25 cellular contexts compared by ENCODE assay signal in genomic region chr7:43749383-43749940, GRCh38. TPM values are rescaled to one million over a fixed set of nuclear protein-coding genes. Genes with fewer than 3 reads are reported as not detected.
DNase-seq lines count a peak whose midpoint lies in the region; ATAC-seq, FAIRE-seq and TF ChIP-seq lines count a peak whose summit lies in the region.
"Had no signal": no experiment of that assay in that cellular context is flagged by ENCODE, and none has a peak within 500 bp of the region (broad histone marks: within the 10 kb centered on the region; RNA-seq: fewer than 3 reads in every experiment).

No MANE protein-coding gene starts in this region.

- no peak overlapping the region for H3K9ac ChIP-seq in HepG2 (ENCODE audit: insufficient read depth, low read depth, low read length)

- DNase-seq in NCI-H82 (lab: John Stamatoyannopoulos, UW) = peak; percentile 32
- DNase-seq in NCI-H82 treated with DMSO at 0.1 percent for 48 hours (lab: John Stamatoyannopoulos, UW; ENCODE audit: unreplicated experiment) = no peak
- peak; percentile 37 for DNase-seq in SK-N-DZ (ENCODE audit: low spot score)
- no peak for DNase-seq in HepG2 (ENCODE audit: low spot score)
- DNase-seq in upper lobe of right lung = no peak
- DNase-seq in activated CD4-positive, alpha-beta T cell treated with anti-CD3 and anti-CD28 coated beads for 1 hour = no peak
- no peak for DNase-seq in T1000 (lab: John Stamatoyannopoulos, UW)
- DNase-seq: CD8-positive, alpha-beta T cell; DMS 273 treated with DMSO at 0.1 percent for 48 hours; DMS79; EL; GDM1; GOT3; NCI-H1048; NCI-H1417; NCI-H1694; NCI-H2029 treated with DMSO at 0.1 percent for 48 hours; NCI-H446 treated with DMSO at 0.1 percent for 48 hours; NCI-H526 had no signal

- H3K9me3 ChIP-seq in HepG2 (ENCODE audit: low read length) = no peaks in the 10 kb centered on the region
- H3K9me3 ChIP-seq in upper lobe of right lung = no peaks in the 10 kb centered on the region

- H3K4me3 ChIP-seq in HepG2 (replicated peaks in 1 of 3; ENCODE audit: insufficient read depth in 1 of 3, low read depth in 2 of 3, low read length in 3 of 3) (peak overlapping the region; percentile 52 to 74 (median 55); a peak in 5 of 6 replicates), upper lobe of right lung (no peak overlapping the region)
- H3K4me3 ChIP-seq: GM12878 had no signal

- peak overlapping the region; percentile 34 for H2AFZ ChIP-seq in HepG2 (ENCODE audit: low read length)

- TF ChIP-seq EP300 in HepG2 (IDR thresholded peaks at IDR 0.05; ENCODE audit: low read depth in 2 of 2, low read length in 2 of 2) = no peak
- TF ChIP-seq EP300 in HepG2 (CRISPR knock-in tag; IDR thresholded peaks at IDR 0.05; ENCODE audit: borderline replicate concordance) = no peak

- TF ChIP-seq RAD21 in HepG2 (CRISPR knock-in tag; IDR thresholded peaks at IDR 0.05) = no peak

- BruUV-seq in HepG2 (replicated peaks; lab: Mats Ljungman, UMichigan) = no TSS peak

- no peak for TF ChIP-seq POLR2A in HepG2 (IDR thresholded peaks at IDR 0.05; ENCODE audit: insufficient read depth in 1 of 2, low read depth in 2 of 2, low read length in 2 of 2)

- no peaks in the 10 kb centered on the region for H3K36me3 ChIP-seq in HepG2 (replicated peaks in 1 of 2; ENCODE audit: control insufficient read depth in 1 of 2, insufficient read depth in 2 of 2, low read length in 2 of 2)
- H3K36me3 ChIP-seq in upper lobe of right lung = no peaks in the 10 kb centered on the region

- ATAC-seq in HepG2 (peak; percentile 68), upper lobe of right lung (peak; percentile 18), HG02571 (IDR thresholded peaks at IDR 0.05; ENCODE audit: unreplicated experiment) (no peak)
- ATAC-seq: CD8-positive, alpha-beta T cell had no signal

- intact Hi-C loops in HepG2 (cut with micrococcal nuclease; ENCODE audit: unreplicated experiment) (no loop called here), upper lobe of right lung (cut with DNase I) (no loop called here)

- POLR2A ChIA-PET in HepG2 (lab: Yijun Ruan, JAX) = interaction anchor here (1.2 to 1.9 kb wide), 4 partner anchors 9 to 20 kb away, joined by 4 to 15 read pairs (median 4); partner anchors contain the start of genes BLVRA and COA1

- H3K27ac ChIP-seq in HepG2 (ENCODE audit: extremely low read length, insufficient read depth, low read length) (no peak overlapping the region), upper lobe of right lung (no peak overlapping the region)
- H3K27ac ChIP-seq: 22Rv1, C4-2B had no signal

- TF ChIP-seq CTCF in HepG2 (CRISPR knock-in tag; IDR thresholded peaks at IDR 0.05) (no peak), upper lobe of right lung (IDR thresholded peaks at IDR 0.05) (no peak)

- 20% methylated on average over 1 of the region's 5 CpGs for WGBS in HepG2 (ENCODE audit: low lambda C conversion rate)

- peak overlapping the region; percentile 93 for H3K4me2 ChIP-seq in HepG2 (ENCODE audit: low read depth, low read length)

- FAIRE-seq in HepG2 (lab: Jason Lieb, UNC) = no peak
- FAIRE-seq: HTR-8/SVneo, RCC 7860 had no signal

- CTCF ChIA-PET in HepG2 (lab: Yijun Ruan, JAX; ENCODE audit: low intra/inter-chr PET ratio, low total read pairs) = no interaction called here

- H3K27me3 ChIP-seq in HepG2 (ENCODE audit: control insufficient read depth in 1 of 2, insufficient read depth in 2 of 2, low read length in 2 of 2) = no peaks in the 10 kb centered on the region
- H3K27me3 ChIP-seq in upper lobe of right lung = no peaks in the 10 kb centered on the region

- in situ Hi-C loops in HepG2 (cut with HindIII; ENCODE audit: extremely low pct_ligation_motif_present, low pct_unique_long_range_greater_than_20kb) = no loop called here

- H4K20me1 ChIP-seq in HepG2 (ENCODE audit: insufficient read depth, low read length) = no peaks in the 10 kb centered on the region

- no peaks in the 10 kb centered on the region for H3K79me2 ChIP-seq in HepG2 (ENCODE audit: insufficient read depth, low read length)

- peaks cover 20% of the 10 kb centered on the region for H3K4me1 ChIP-seq in HepG2 (ENCODE audit: insufficient read depth, low read length)
- no peaks in the 10 kb centered on the region for H3K4me1 ChIP-seq in upper lobe of right lung

TF ChIP-seq in HepG2, 621 proteins besides CTCF, POLR2A, EP300 and RAD21 (continues in another document):
- no peak for TF ChIP-seq ZNF749 (CRISPR knock-in tag; IDR thresholded peaks at IDR 0.05; ENCODE audit: borderline replicate concordance)
- TF ChIP-seq NFIB (CRISPR knock-in tag; IDR thresholded peaks at IDR 0.05; ENCODE audit: borderline replicate concordance) = 0 out of 2 replicates have a peak, but pooled peaks have one; percentile 42
- 0 out of 2 replicates have a peak, but pooled peaks have one; percentile 20 for TF ChIP-seq NFE2L1 (CRISPR knock-in tag; IDR thresholded peaks at IDR 0.05; ENCODE audit: borderline replicate concordance)
- 0 out of 2 replicates have a peak, but pooled peaks have one; percentile 2 for TF ChIP-seq SALL1 (CRISPR knock-in tag; IDR thresholded peaks at IDR 0.05)
- no peak for TF ChIP-seq MATR3 (CRISPR knock-in tag; IDR thresholded peaks at IDR 0.05)
- no peak for TF ChIP-seq PLRG1 (conservative IDR thresholded peaks at IDR 0.05)
- TF ChIP-seq REL (CRISPR knock-in tag; conservative IDR thresholded peaks at IDR 0.05) = no peak
- no peak for TF ChIP-seq REXO4 (CRISPR knock-in tag; IDR thresholded peaks at IDR 0.05; ENCODE audit: borderline replicate concordance)
- no peak for TF ChIP-seq ZNF644 (CRISPR knock-in tag; IDR thresholded peaks at IDR 0.05; ENCODE audit: low read depth)
- no peak for TF ChIP-seq ZNF781 (CRISPR knock-in tag; IDR thresholded peaks at IDR 0.05; ENCODE audit: borderline replicate concordance, not compliant biosample characterization)

RNA-seq across cellular contexts. Expression of gene BLVRA, which starts 9.0 kb away (rescaled TPM):
- polyA plus RNA-seq in SK-N-DZ (2014; cell fraction: cytosol; rRNA removed) = 49.3 and 52.1 TPM in 2 replicates
- 27.8 and 41.1 TPM in 2 replicates for polyA plus RNA-seq in SK-N-DZ (2014; cell fraction: nucleus; rRNA removed)
- total RNA-seq in HepG2 (2016; rRNA removed; fragmentation: Illumina TruSeq; extraction: Trizol) (64.2 and 95.5 TPM in 2 replicates), upper lobe of right lung (104 TPM)
- total RNA-seq in HepG2 (2016; cell fraction: cytosol; rRNA removed; fragmentation: Illumina TruSeq; extraction: Trizol; ENCODE audit: low read depth) = 21.9 and 23.4 TPM in 2 replicates
- total RNA-seq in HepG2 (2016; cell fraction: insoluble cytoplasmic fraction; rRNA removed; fragmentation: Illumina TruSeq; extraction: Trizol) = 67.8 and 102 TPM in 2 replicates
- 20.5 and 21.4 TPM in 2 replicates for total RNA-seq in HepG2 (2016; cell fraction: membrane; rRNA removed; fragmentation: Illumina TruSeq; extraction: Trizol)
- total RNA-seq in HepG2 (2016; cell fraction: nucleus; rRNA removed; fragmentation: Illumina TruSeq; extraction: Trizol) = 27.3 and 29.0 TPM in 2 replicates
- 34.5 and 39.2 TPM in 2 replicates for polyA plus RNA-seq in HepG2 (2011; rRNA removed)
- 47.8 and 49.9 TPM in 2 replicates for polyA plus RNA-seq in HepG2 (2011; cell fraction: cytosol; rRNA removed)
- polyA plus RNA-seq in HepG2 (2011; cell fraction: nucleus; rRNA removed) = 12.4 and 14.9 TPM in 2 replicates
- polyA plus RNA-seq in HepG2 (2012) = 44.0 and 55.0 TPM in 2 replicates
- 24.0 and 27.8 TPM in 2 replicates for polyA plus RNA-seq in HepG2 (2016; cell fraction: cytosol; fragmentation: Illumina TruSeq; extraction: Trizol; ENCODE audit: low read depth)
- polyA plus RNA-seq in HepG2 (2016; cell fraction: insoluble cytoplasmic fraction; fragmentation: Illumina TruSeq; extraction: Trizol; ENCODE audit: low read depth) = 114 and 128 TPM in 2 replicates
- 19.9 and 21.4 TPM in 2 replicates for polyA plus RNA-seq in HepG2 (2016; cell fraction: membrane; fragmentation: Illumina TruSeq; extraction: Trizol; ENCODE audit: low read depth)
- 45.1 and 49.9 TPM in 2 replicates for polyA plus RNA-seq in HepG2 (2016; cell fraction: nucleus; fragmentation: Illumina TruSeq; extraction: Trizol; ENCODE audit: insufficient read depth, low read depth)
- 29.9 and 40.1 TPM in 2 replicates for polyA minus RNA-seq in HepG2 (2011; rRNA and poly(A)+ RNA removed; ENCODE audit: low replicate concordance)
- polyA minus RNA-seq in HepG2 (2011; cell fraction: cytosol; rRNA and poly(A)+ RNA removed) = 17.3 and 18.1 TPM in 2 replicates
- 9.5 and 12.1 TPM in 2 replicates for polyA minus RNA-seq in HepG2 (2011; cell fraction: nucleus; rRNA and poly(A)+ RNA removed)

RNA-seq across cellular contexts. Expression of gene COA1, which starts 20.1 kb away (rescaled TPM):
- 170 and 179 TPM in 2 replicates for polyA plus RNA-seq in SK-N-DZ (2014; cell fraction: cytosol; rRNA removed)
- 141 and 152 TPM in 2 replicates for polyA plus RNA-seq in SK-N-DZ (2014; cell fraction: nucleus; rRNA removed)
- 65.7 and 73.8 TPM in 2 replicates for total RNA-seq in HepG2 (2016; rRNA removed; fragmentation: Illumina TruSeq; extraction: Trizol)
- total RNA-seq in HepG2 (2016; cell fraction: cytosol; rRNA removed; fragmentation: Illumina TruSeq; extraction: Trizol; ENCODE audit: low read depth) = 55.7 and 58.2 TPM in 2 replicates
- 70.5 and 77.2 TPM in 2 replicates for total RNA-seq in HepG2 (2016; cell fraction: insoluble cytoplasmic fraction; rRNA removed; fragmentation: Illumina TruSeq; extraction: Trizol)
- 72.3 and 77.3 TPM in 2 replicates for total RNA-seq in HepG2 (2016; cell fraction: membrane; rRNA removed; fragmentation: Illumina TruSeq; extraction: Trizol)
- total RNA-seq in HepG2 (2016; cell fraction: nucleus; rRNA removed; fragmentation: Illumina TruSeq; extraction: Trizol) = 76.7 and 96.2 TPM in 2 replicates
- 32.1 and 33.2 TPM in 2 replicates for polyA plus RNA-seq in HepG2 (2011; rRNA removed)
- 26.3 and 35.6 TPM in 2 replicates for polyA plus RNA-seq in HepG2 (2011; cell fraction: cytosol; rRNA removed)
- 25.4 and 32.3 TPM in 2 replicates for polyA plus RNA-seq in HepG2 (2011; cell fraction: nucleus; rRNA removed)
- polyA plus RNA-seq in HepG2 (2012) = 50.0 and 53.2 TPM in 2 replicates
- polyA plus RNA-seq in HepG2 (2016; cell fraction: cytosol; fragmentation: Illumina TruSeq; extraction: Trizol; ENCODE audit: low read depth) = 44.5 and 61.1 TPM in 2 replicates
- 79.5 and 94.9 TPM in 2 replicates for polyA plus RNA-seq in HepG2 (2016; cell fraction: insoluble cytoplasmic fraction; fragmentation: Illumina TruSeq; extraction: Trizol; ENCODE audit: low read depth)
- polyA plus RNA-seq in HepG2 (2016; cell fraction: membrane; fragmentation: Illumina TruSeq; extraction: Trizol; ENCODE audit: low read depth) = 74.5 and 82.3 TPM in 2 replicates
- polyA plus RNA-seq in HepG2 (2016; cell fraction: nucleus; fragmentation: Illumina TruSeq; extraction: Trizol; ENCODE audit: insufficient read depth, low read depth) = 75.3 and 81.4 TPM in 2 replicates
- polyA minus RNA-seq in HepG2 (2011; rRNA and poly(A)+ RNA removed; ENCODE audit: low replicate concordance) = 53.0 and 124 TPM in 2 replicates
- 14.2 and 15.8 TPM in 2 replicates for polyA minus RNA-seq in HepG2 (2011; cell fraction: cytosol; rRNA and poly(A)+ RNA removed)
- polyA minus RNA-seq in HepG2 (2011; cell fraction: nucleus; rRNA and poly(A)+ RNA removed) = 105 and 106 TPM in 2 replicates
- 47.9 TPM for total RNA-seq in upper lobe of right lung

Comparison
In these comparisons a context has a peak if more than half of its experiments do, and no peak if none do; other contexts are left out.
1. DNase-seq: peak in NCI-H82 (single experiment) and SK-N-DZ (single experiment); none in NCI-H82 treated with DMSO at 0.1 percent for 48 hours (single experiment), HepG2 (single experiment), upper lobe of right lung (single experiment), activated CD4-positive, alpha-beta T cell treated with anti-CD3 and anti-CD28 coated beads for 1 hour (single experiment) and T1000 (single experiment).